Comparison of ENCODE assay signal across 12 cellular contexts in the genomic region with DNA sequence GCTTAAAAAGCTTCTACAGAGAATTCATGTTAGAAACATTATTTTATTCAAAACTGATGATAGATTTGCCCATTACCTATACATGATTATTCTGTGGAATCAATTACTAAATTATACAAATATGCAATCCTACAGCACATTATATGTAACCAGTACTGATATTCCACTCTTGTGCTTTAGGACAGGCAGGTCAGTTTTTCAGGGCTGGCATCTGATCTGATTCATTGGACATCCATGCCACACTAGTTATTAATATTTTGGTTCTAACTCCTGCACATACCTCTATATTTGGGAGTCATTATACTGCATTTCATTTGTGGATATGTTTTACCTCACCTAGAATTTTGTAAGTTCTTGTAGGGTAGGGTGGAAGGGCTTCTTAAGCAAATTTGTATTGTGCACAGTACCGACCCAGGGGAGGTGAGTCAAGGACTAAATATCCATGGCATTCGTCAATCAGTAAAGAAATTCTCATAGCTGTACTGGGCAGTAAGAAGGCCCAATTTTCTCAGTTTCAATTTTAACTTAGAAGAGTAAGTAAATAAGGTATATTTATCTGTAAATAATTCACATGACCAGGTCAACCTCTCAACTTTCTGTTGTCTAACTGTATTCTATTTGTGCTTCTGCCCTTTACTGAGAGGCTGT. TPM values are rescaled to one million over a fixed set of nuclear protein-coding genes. Genes with fewer than 3 reads are reported as not detected.
DNase-seq lines count a peak whose midpoint lies in the region; ATAC-seq and TF ChIP-seq lines count a peak whose summit lies in the region.
"Had no signal": no experiment of that assay in that cellular context is flagged by ENCODE, and none has a peak within 500 bp of the region (broad histone marks: within the 10 kb centered on the region; RNA-seq: fewer than 3 reads in every experiment).

No MANE protein-coding gene starts in this region.

- no peaks in the 10 kb centered on the region for H3K4me1 Mint-ChIP-seq in activated T-cell treated with anti-CD3 and anti-CD28 coated beads, Interleukin-2, amount 50 U/mL, for 4 hours (ENCODE audit: low read depth)
- H3K4me1 Mint-ChIP-seq: nephron had no signal

- H3K27me3 Mint-ChIP-seq in activated T-cell treated with anti-CD3 and anti-CD28 coated beads, Interleukin-2, amount 50 U/mL, for 4 hours (ENCODE audit: low read depth), result peaks cover 2% of the 10 kb centered on the region

- DNase-seq in AG10803 (ENCODE audit: low read depth) (peak; percentile 12), choroid plexus epithelial cell (ENCODE audit: low read depth) (peak; percentile 48), mucosa of gallbladder (ENCODE audit: low spot score) (no peak), NCI-H2196 treated with DMSO at 0.1 percent for 48 hours (lab: John Stamatoyannopoulos, UW; ENCODE audit: unreplicated experiment) (no peak), germinal center (ENCODE audit: low spot score) (no peak)
- DNase-seq in activated T-cell treated with anti-CD3 and anti-CD28 coated beads, Interleukin-2, amount 50 U/mL, for 4 hours, result no peak
- DNase-seq: NCI-H187, T-helper 1 cell had no signal

- no peak for TF ChIP-seq CTCF in AG10803 (conservative IDR thresholded peaks at IDR 0.05; ENCODE audit: low read length)
- TF ChIP-seq CTCF in choroid plexus epithelial cell (conservative IDR thresholded peaks at IDR 0.05; ENCODE audit: low read depth, low read length), result no peak

- ATAC-seq in GM19468 (IDR thresholded peaks at IDR 0.05; ENCODE audit: extremely low read depth, unreplicated experiment) (peak; percentile 81), HG03354 (IDR thresholded peaks at IDR 0.05; ENCODE audit: poor library complexity, severe bottlenecking, unreplicated experiment) (peak; percentile 99)
- ATAC-seq in activated T-cell treated with anti-CD3 and anti-CD28 coated beads, Interleukin-2, amount 50 U/mL, for 4 hours, result no peak
- ATAC-seq: esophagus mucosa had no signal

- no peak overlapping the region for H3K4me3 Mint-ChIP-seq in activated T-cell treated with anti-CD3 and anti-CD28 coated beads, Interleukin-2, amount 50 U/mL, for 4 hours
- H3K4me3 Mint-ChIP-seq: nephron had no signal

- no peaks in the 10 kb centered on the region for H3K9me3 Mint-ChIP-seq in activated T-cell treated with anti-CD3 and anti-CD28 coated beads, Interleukin-2, amount 50 U/mL, for 4 hours
- H3K9me3 Mint-ChIP-seq: nephron had no signal

- H3K36me3 Mint-ChIP-seq in activated T-cell treated with anti-CD3 and anti-CD28 coated beads, Interleukin-2, amount 50 U/mL, for 4 hours (ENCODE audit: insufficient read depth), result no peaks in the 10 kb centered on the region

- H3K4me3 ChIP-seq in AG10803 (ENCODE audit: low read length), result no peak overlapping the region
- no peak overlapping the region for H3K4me3 ChIP-seq in choroid plexus epithelial cell (ENCODE audit: low read depth, low read length)

RNA-seq across cellular contexts. Expression of gene ELOVL7, which starts 33.5 kb away (rescaled TPM):
- total RNA-seq in mucosa of gallbladder, result 66.8 TPM
- under 1 TPM; 0.05 to 0.24 (median 0.18) TPM for total RNA-seq in activated T-cell treated with anti-CD3 and anti-CD28 coated beads, Interleukin-2, amount 50 U/mL, for 4 hours

Comparison
In these comparisons a context has a peak if more than half of its experiments do, and no peak if none do; other contexts are left out.
1. DNase-seq: peak in AG10803 (single experiment) and choroid plexus epithelial cell (single experiment); none in mucosa of gallbladder (single experiment), NCI-H2196 treated with DMSO at 0.1 percent for 48 hours (single experiment), activated T-cell treated with anti-CD3 and anti-CD28 coated beads, Interleukin-2, amount 50 U/mL, for 4 hours (single experiment) and germinal center (single experiment).
2. ATAC-seq: peak in GM19468 (single experiment) and HG03354 (single experiment); none in activated T-cell treated with anti-CD3 and anti-CD28 coated beads, Interleukin-2, amount 50 U/mL, for 4 hours (0 of 2).
3. RNA of gene ELOVL7, which starts 33.5 kb away (total RNA-seq): 66.8 TPM in mucosa of gallbladder (single experiment); 0.05 to 0.24 TPM in activated T-cell treated with anti-CD3 and anti-CD28 coated beads, Interleukin-2, amount 50 U/mL, for 4 hours; every median in the first group is over 10 times any median in the second.